ENCODE assay signal across 8 cellular contexts in the genomic region with DNA sequence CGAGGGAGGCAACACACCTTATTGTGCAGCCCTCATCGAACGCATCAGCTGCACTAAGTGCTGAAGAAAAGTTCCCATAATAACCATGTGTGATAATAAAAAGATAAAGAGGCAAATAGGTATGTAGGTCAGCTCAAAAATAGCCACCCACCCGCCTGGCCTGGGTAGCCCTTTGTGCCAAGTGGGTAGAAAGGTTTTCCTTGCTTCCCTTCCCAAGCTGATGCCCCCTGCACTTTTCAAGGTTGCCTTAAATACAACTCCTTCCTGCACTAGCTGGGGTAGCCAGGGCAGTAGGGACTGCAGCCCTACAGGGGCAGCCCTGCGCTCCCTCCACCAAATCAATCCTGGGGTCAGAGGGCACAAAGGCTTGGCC. TPM values are rescaled to one million over a fixed set of nuclear protein-coding genes. Genes with fewer than 3 reads are reported as not detected.
DNase-seq lines count a peak whose midpoint lies in the region; ATAC-seq and TF ChIP-seq lines count a peak whose summit lies in the region.

No MANE protein-coding gene starts in this region.

- in situ Hi-C loops in Panc1 (cut with HindIII; ENCODE audit: low pct_unique_long_range_greater_than_20kb, low sequenced_read_pairs): no loop called here
- in situ Hi-C loops in HAP-1 (cut with MboI; ENCODE audit: low sequenced_read_pairs): no loop called here

- H3K27ac ChIP-seq in CD4-positive, alpha-beta memory T cell (ENCODE audit: low read depth, low read length): peak overlapping the region; percentile 74
- H3K27ac ChIP-seq in Panc1 (ENCODE audit: low read length) (peak overlapping the region; percentile 89), epithelial cell of prostate (peak overlapping the region; percentile 96), neutrophil (no peak overlapping the region)

- DNase-seq in CD4-positive, alpha-beta memory T cell: peak in 1 of 5 donors; percentile 7
- DNase-seq in Panc1 (ENCODE audit: low read depth, low spot score) (no peak), epithelial cell of prostate (ENCODE audit: low read depth, low spot score) (no peak), HAP-1 (ENCODE audit: low spot score in 2 of 2) (no peak), superior temporal gyrus (ENCODE audit: extremely low spot score) (no peak), NCI-H2029 (lab: John Stamatoyannopoulos, UW) (no peak)

- POLR2A ChIA-PET in CD4-positive, alpha-beta memory T cell (lab: Charles Lee; ENCODE audit: partially characterized antibody): interaction anchor here (0.9 to 13.8 kb wide), 20 partner anchors 9 to 171 kb away, joined by 3 to 161 read pairs (median 6); a partner anchor contains a TSS
- POLR2A ChIA-PET in Panc1 (lab: Charles Lee): no interaction called here

- H3K4me3 Mint-ChIP-seq in CD4-positive, alpha-beta memory T cell: peak overlapping the region; percentile 84 to 93 (median 89)

- peaks cover 90% of the 10 kb centered on the region for H3K4me1 ChIP-seq in CD4-positive, alpha-beta memory T cell (ENCODE audit: insufficient read depth, low read length)
- peaks cover 36% of the 10 kb centered on the region for H3K4me1 ChIP-seq in Panc1 (ENCODE audit: control insufficient read depth, insufficient read depth, low read length)
- H3K4me1 ChIP-seq in neutrophil (ENCODE audit: control insufficient read depth in 1 of 2, insufficient read depth in 1 of 2, low read depth in 1 of 2, low read length in 1 of 2): peaks cover 24 to 30% of the 10 kb centered on the region in 2 experiments
- H3K4me1 ChIP-seq in HAP-1: peaks cover 35% of the 10 kb centered on the region

- H3K36me3 Mint-ChIP-seq in CD4-positive, alpha-beta memory T cell: no peaks in the 10 kb centered on the region

- peak overlapping the region; percentile 52 to 90 for H3K4me3 ChIP-seq in CD4-positive, alpha-beta memory T cell (ENCODE audit: low read length in 2 of 2)
- H3K4me3 ChIP-seq in Panc1 (ENCODE audit: low read depth in 2 of 2, low read length in 2 of 2): peak overlapping the region in 1 of 2 experiments; percentile 58; a peak in 2 of 4 replicates
- peak overlapping the region; percentile 62 to 65 for H3K4me3 ChIP-seq in neutrophil (ENCODE audit: low read depth in 1 of 2, low read length in 1 of 2)
- no peak overlapping the region for H3K4me3 ChIP-seq in HAP-1

- no peaks in the 10 kb centered on the region for H3K9me3 Mint-ChIP-seq in CD4-positive, alpha-beta memory T cell

- no TSS peak for BruUV-seq in Panc1 (replicated peaks; lab: Mats Ljungman, UMichigan)

- CTCF ChIA-PET in CD4-positive, alpha-beta memory T cell (lab: Charles Lee; ENCODE audit: partially characterized antibody): interaction anchor here (0.6 to 3.6 kb wide), 19 partner anchors 8 to 134 kb away, joined by 3 to 38 read pairs (median 4); a partner anchor contains a TSS
- CTCF ChIA-PET in Panc1 (lab: Charles Lee): interaction anchor here (0.6 to 0.9 kb wide), 3 partner anchors 12 to 31 kb away, joined by 3 to 6 read pairs (median 5); no protein-coding TSS in a partner anchor

- peaks cover 50 to 78% (median 64%) of the 10 kb centered on the region in 4 donors for H3K4me1 Mint-ChIP-seq in CD4-positive, alpha-beta memory T cell

- H3K9me3 ChIP-seq in CD4-positive, alpha-beta memory T cell (ENCODE audit: control insufficient read depth in 1 of 2, low read length in 2 of 2): no peaks in the 10 kb centered on the region
- H3K9me3 ChIP-seq in Panc1 (ENCODE audit: control insufficient read depth, insufficient read depth, low read depth, low read length): no peaks in the 10 kb centered on the region
- H3K9me3 ChIP-seq in neutrophil: no peaks in the 10 kb centered on the region
- no peaks in the 10 kb centered on the region for H3K9me3 ChIP-seq in HAP-1

- TF ChIP-seq CTCF in Panc1 (IDR thresholded peaks at IDR 0.05): no peak
- no peak for TF ChIP-seq CTCF in neutrophil (IDR thresholded peaks at IDR 0.05)

- intact Hi-C loops in CD4-positive, alpha-beta memory T cell (cut with micrococcal nuclease): loop anchor here (1.0 to 5.0 kb wide), 3 partner anchors 12 to 43 kb away; a partner anchor contains a TSS
- intact Hi-C loops in Panc1 (cut with micrococcal nuclease; ENCODE audit: unreplicated experiment): no loop called here

- H3K27me3 ChIP-seq in CD4-positive, alpha-beta memory T cell (ENCODE audit: insufficient read depth, low read length): no peaks in the 10 kb centered on the region
- H3K27me3 ChIP-seq in Panc1 (ENCODE audit: control insufficient read depth, insufficient read depth, low read length) (no peaks in the 10 kb centered on the region), neutrophil (no peaks in the 10 kb centered on the region), HAP-1 (ENCODE audit: low read depth) (no peaks in the 10 kb centered on the region)

- no peaks in the 10 kb centered on the region for H3K36me3 ChIP-seq in CD4-positive, alpha-beta memory T cell (ENCODE audit: insufficient read depth, low read length)
- H3K36me3 ChIP-seq in Panc1 (ENCODE audit: control insufficient read depth, insufficient read depth, low read length) (no peaks in the 10 kb centered on the region), neutrophil (no peaks in the 10 kb centered on the region), HAP-1 (replicated peaks) (no peaks in the 10 kb centered on the region)

- H3K27me3 Mint-ChIP-seq in CD4-positive, alpha-beta memory T cell: no peaks in the 10 kb centered on the region

- no peak; the same call in 1 of the 2 replicates for ATAC-seq in Panc1
- no peak for ATAC-seq in GM21825 (IDR thresholded peaks at IDR 0.05; ENCODE audit: unreplicated experiment)

- peak overlapping the region; percentile 95 to 98 (median 96) for H3K27ac Mint-ChIP-seq in CD4-positive, alpha-beta memory T cell

RNA-seq across cellular contexts. Expression of a gene that starts 13.5 kb away (rescaled TPM):
- 10 to 100 TPM; 23.1 to 24.5 TPM for total RNA-seq in CD4-positive, alpha-beta memory T cell
- polyA plus RNA-seq in CD4-positive, alpha-beta memory T cell: 100 to 1,000 TPM; 154 to 635 TPM
- total RNA-seq in Panc1 (2021; ENCODE audit: unreplicated experiment): 157 TPM
- polyA plus RNA-seq in Panc1 (2012; ENCODE audit: insufficient read length): 344 TPM

RNA-seq across cellular contexts. Expression of a gene that starts 44.1 kb away (rescaled TPM):
- 10 to 100 TPM; 14.3 to 17.5 TPM for total RNA-seq in CD4-positive, alpha-beta memory T cell
- 10 to 100 TPM; 19.6 to 24.9 TPM for polyA plus RNA-seq in CD4-positive, alpha-beta memory T cell
- total RNA-seq in Panc1 (2021; ENCODE audit: unreplicated experiment): 114 TPM
- polyA plus RNA-seq in Panc1 (2012; ENCODE audit: insufficient read length): 72.9 TPM

RNA-seq across cellular contexts. Expression of a gene that starts 44.4 kb away (rescaled TPM):
- total RNA-seq in CD4-positive, alpha-beta memory T cell: 100 to 1,000 TPM; 114 to 118 TPM
- 100 to 1,000 TPM; 324 to 472 TPM for polyA plus RNA-seq in CD4-positive, alpha-beta memory T cell
- 110 TPM for total RNA-seq in Panc1 (2021; ENCODE audit: unreplicated experiment)
- 77.2 TPM for polyA plus RNA-seq in Panc1 (2012; ENCODE audit: insufficient read length)
